1 cellular context compared by ENCODE assay signal in genomic region chr12:132761911-132762583, GRCh38.
TF ChIP-seq lines count a peak whose summit lies in the region.

No MANE protein-coding gene starts in this region.

TF ChIP-seq in HEK293, 187 proteins besides CTCF, POLR2A, EP300 and RAD21 (continued from another document):
- TF ChIP-seq, protein P1, sequence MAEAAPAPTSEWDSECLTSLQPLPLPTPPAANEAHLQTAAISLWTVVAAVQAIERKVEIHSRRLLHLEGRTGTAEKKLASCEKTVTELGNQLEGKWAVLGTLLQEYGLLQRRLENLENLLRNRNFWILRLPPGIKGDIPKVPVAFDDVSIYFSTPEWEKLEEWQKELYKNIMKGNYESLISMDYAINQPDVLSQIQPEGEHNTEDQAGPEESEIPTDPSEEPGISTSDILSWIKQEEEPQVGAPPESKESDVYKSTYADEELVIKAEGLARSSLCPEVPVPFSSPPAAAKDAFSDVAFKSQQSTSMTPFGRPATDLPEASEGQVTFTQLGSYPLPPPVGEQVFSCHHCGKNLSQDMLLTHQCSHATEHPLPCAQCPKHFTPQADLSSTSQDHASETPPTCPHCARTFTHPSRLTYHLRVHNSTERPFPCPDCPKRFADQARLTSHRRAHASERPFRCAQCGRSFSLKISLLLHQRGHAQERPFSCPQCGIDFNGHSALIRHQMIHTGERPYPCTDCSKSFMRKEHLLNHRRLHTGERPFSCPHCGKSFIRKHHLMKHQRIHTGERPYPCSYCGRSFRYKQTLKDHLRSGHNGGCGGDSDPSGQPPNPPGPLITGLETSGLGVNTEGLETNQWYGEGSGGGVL (tag by site-specific recombination; IDR thresholded peaks at IDR 0.05): peak; percentile 43; the same call in 1 of the 2 replicates
- TF ChIP-seq ZBTB7A (tag by site-specific recombination; IDR thresholded peaks at IDR 0.05; ENCODE audit: low read depth) (peak; percentile 46; the same call in 1 of the 2 replicates), KLF16 (tag by site-specific recombination; IDR thresholded peaks at IDR 0.05) (peak; percentile 65; the same call in 1 of the 2 replicates), SP7 (tag by site-specific recombination; IDR thresholded peaks at IDR 0.05) (peak; percentile 82), ZSCAN23 (tag by site-specific recombination; IDR thresholded peaks at IDR 0.05) (0 out of 2 replicates have a peak, but pooled peaks have one; percentile 61), ZNF639 (tag by site-specific recombination; IDR thresholded peaks at IDR 0.05) (peak; percentile 51; the same call in 1 of the 2 replicates), ZNF138 (tag by site-specific recombination; IDR thresholded peaks at IDR 0.05; ENCODE audit: borderline replicate concordance) (no peak), ZNF776 (tag by site-specific recombination; IDR thresholded peaks at IDR 0.05; ENCODE audit: borderline replicate concordance) (no peak), ZNF174 (tag by site-specific recombination; IDR thresholded peaks at IDR 0.05) (no peak), ZNF510 (tag by site-specific recombination; IDR thresholded peaks at IDR 0.05; ENCODE audit: insufficient replicate concordance) (peak; percentile 28), ZNF223 (tag by site-specific recombination; IDR thresholded peaks at IDR 0.05) (no peak), ZNF660 (tag by site-specific recombination; IDR thresholded peaks at IDR 0.05) (peak; percentile 91), ZNF747 (tag by site-specific recombination; IDR thresholded peaks at IDR 0.05) (no peak), ZSCAN16 (tag by site-specific recombination; IDR thresholded peaks at IDR 0.05) (0 out of 2 replicates have a peak, but pooled peaks have one; percentile 54), ZIC2 (tag by site-specific recombination; IDR thresholded peaks at IDR 0.05) (no peak), REPIN1 (tag by site-specific recombination; IDR thresholded peaks at IDR 0.05; ENCODE audit: low read depth) (peak; percentile 50; the same call in 1 of the 2 replicates), KLF9 (tag by site-specific recombination; IDR thresholded peaks at IDR 0.05; ENCODE audit: low read depth) (peak; percentile 33; the same call in 1 of the 2 replicates), ZNF184 (tag by site-specific recombination; IDR thresholded peaks at IDR 0.05) (peak; percentile 66; the same call in 1 of the 2 replicates), ZNF561 (tag by site-specific recombination; IDR thresholded peaks at IDR 0.05; ENCODE audit: borderline replicate concordance) (peak; percentile 92), ZNF830 (tag by site-specific recombination; IDR thresholded peaks at IDR 0.05; ENCODE audit: low read depth) (no peak), ZNF324 (tag by site-specific recombination; IDR thresholded peaks at IDR 0.05) (peak; percentile 85)
